ENCODE assay signal across 29 cellular contexts in genomic region chr1:244093265-244093638, GRCh38.
"Had no signal": no experiment of that assay in that cellular context is flagged by ENCODE, and none has a peak within 500 bp of the region (broad histone marks: within the 10 kb centered on the region; RNA-seq: fewer than 3 reads in every experiment).

No MANE protein-coding gene starts in this region.

- H3K4me1 Mint-ChIP-seq: memory B cell; stimulated activated effector memory CD8-positive, alpha-beta T cell treated with anti-CD3 and anti-CD28 coated beads, Interleukin-12 subunit alpha, Interleukin-12 subunit beta, amount 100 ng/mL, for 72 hours had no signal

- H3K9me3 Mint-ChIP-seq: memory B cell; mesothelial cell of epicardium; nephron progenitor cell; stimulated activated effector memory CD8-positive, alpha-beta T cell treated with anti-CD3 and anti-CD28 coated beads, Interleukin-12 subunit alpha, Interleukin-12 subunit beta, amount 100 ng/mL, for 72 hours; type B pancreatic cell had no signal

- H3K27ac ChIP-seq: gastrocnemius medialis, left ventricle myocardium inferior, lower lobe of right lung, ovary, psoas muscle, sigmoid colon, stomach, thyroid gland had no signal

- DNase-seq: dermis blood vessel endothelial cell; effector memory CD4-positive, alpha-beta T cell; foreskin fibroblast; gastrocnemius medialis; head of caudate nucleus; left cardiac atrium; left ventricle myocardium inferior; lower lobe of right lung; naive thymus-derived CD4-positive, alpha-beta T cell; nephron progenitor cell; occipital lobe; ovary; posterior cingulate gyrus; psoas muscle; right cardiac atrium; sigmoid colon; stimulated activated CD4-positive, alpha-beta T cell treated with anti-CD3 and anti-CD28 coated beads, Interleukin-2, amount 100 ng/mL, for 24 hours; stimulated activated CD4-positive, alpha-beta T cell treated with anti-CD3 and anti-CD28 coated beads, Interleukin-4, amount 100 ng/mL, for 24 hours; stimulated activated naive CD4-positive, alpha-beta T cell treated with Interleukin-2 at 50 U/mL for 16 hours; stomach; thyroid gland had no signal

- H3K9me3 ChIP-seq: gastrocnemius medialis, left ventricle myocardium inferior, lower lobe of right lung, mucosa of descending colon, ovary, psoas muscle, sigmoid colon, stomach, thyroid gland had no signal

- H3K27me3 ChIP-seq: ovary, sigmoid colon, thyroid gland had no signal

- H3K4me3 Mint-ChIP-seq: memory B cell; mesothelial cell of epicardium; naive thymus-derived CD4-positive, alpha-beta T cell; nephron progenitor cell; stimulated activated effector memory CD8-positive, alpha-beta T cell treated with anti-CD3 and anti-CD28 coated beads, Interleukin-12 subunit alpha, Interleukin-12 subunit beta, amount 100 ng/mL, for 72 hours; type B pancreatic cell had no signal

- ATAC-seq: gastrocnemius medialis; naive thymus-derived CD4-positive, alpha-beta T cell; psoas muscle; right cardiac atrium; stimulated activated effector memory CD8-positive, alpha-beta T cell treated with anti-CD3 and anti-CD28 coated beads, Interleukin-12 subunit alpha, Interleukin-12 subunit beta, amount 100 ng/mL, for 72 hours had no signal

- H3K4me3 ChIP-seq: gastrocnemius medialis, left ventricle myocardium inferior, lower lobe of right lung, mucosa of descending colon, ovary, psoas muscle, sigmoid colon, stomach, thyroid gland had no signal

- H3K36me3 ChIP-seq: gastrocnemius medialis, left ventricle myocardium inferior, lower lobe of right lung, ovary, sigmoid colon, stomach, thyroid gland had no signal

- H3K4me1 ChIP-seq: gastrocnemius medialis, left ventricle myocardium inferior, lower lobe of right lung, psoas muscle, sigmoid colon, thyroid gland had no signal

- H3K36me3 Mint-ChIP-seq: memory B cell; mesothelial cell of epicardium; naive thymus-derived CD4-positive, alpha-beta T cell; stimulated activated effector memory CD8-positive, alpha-beta T cell treated with anti-CD3 and anti-CD28 coated beads, Interleukin-12 subunit alpha, Interleukin-12 subunit beta, amount 100 ng/mL, for 72 hours; type B pancreatic cell had no signal

- H3K27ac Mint-ChIP-seq: memory B cell; stimulated activated effector memory CD8-positive, alpha-beta T cell treated with anti-CD3 and anti-CD28 coated beads, Interleukin-12 subunit alpha, Interleukin-12 subunit beta, amount 100 ng/mL, for 72 hours; type B pancreatic cell had no signal

- FAIRE-seq: colon, endothelial cell of umbilical vein, islet of Langerhans had no signal
